1 cellular context compared by ENCODE assay signal in the genomic region with DNA sequence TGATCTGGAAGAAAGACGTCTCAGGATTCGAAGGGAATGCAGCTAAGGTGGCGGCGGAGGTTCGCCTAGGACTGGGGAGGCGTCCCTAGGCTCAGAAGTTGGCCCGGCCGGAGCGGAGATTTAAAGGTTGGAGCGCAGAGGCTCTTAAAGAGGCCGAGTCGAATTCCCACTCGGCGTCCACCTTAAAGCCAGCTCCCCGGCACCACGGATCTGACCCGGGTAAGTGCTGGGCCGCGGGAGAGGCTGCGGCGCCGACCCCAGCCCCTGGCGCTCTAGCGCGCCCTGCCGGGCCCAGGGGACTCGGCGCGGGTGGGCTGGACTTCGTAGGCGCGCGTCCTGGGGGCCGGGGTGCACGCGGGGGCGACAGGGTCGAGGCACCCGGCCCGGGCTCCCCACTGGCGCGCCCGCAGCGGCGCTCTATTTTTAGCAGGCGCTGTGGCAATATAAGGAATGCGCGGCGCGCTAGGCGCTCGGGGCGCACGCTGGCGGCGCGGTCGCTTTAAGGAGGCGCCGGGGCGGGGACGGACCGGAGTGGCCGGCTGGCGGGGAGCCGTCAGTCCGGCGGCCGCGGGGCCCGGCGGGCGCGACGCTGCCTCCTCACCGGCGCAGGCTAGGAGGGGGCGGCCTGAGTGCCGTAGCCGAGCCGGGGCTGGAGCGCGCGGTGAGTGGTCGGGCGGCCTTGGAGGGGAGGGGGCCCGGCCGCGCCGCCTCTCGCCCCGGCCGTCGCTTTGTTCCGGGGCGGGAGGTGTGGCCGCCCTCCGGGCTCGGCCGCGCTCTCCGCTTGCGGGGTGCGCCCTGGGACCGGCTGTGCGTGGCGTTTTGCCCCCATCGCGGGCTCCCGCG.
TF ChIP-seq lines count a peak whose summit lies in the region.

A gene (plus strand): TSS at position 473 of the 843 bp plus-strand sequence. CDS start 24,305 bp downstream, outside the sequence.

TF ChIP-seq in HepG2, 621 proteins besides CTCF, POLR2A, EP300 and RAD21 (continued from another document):
- TF ChIP-seq, protein P1, sequence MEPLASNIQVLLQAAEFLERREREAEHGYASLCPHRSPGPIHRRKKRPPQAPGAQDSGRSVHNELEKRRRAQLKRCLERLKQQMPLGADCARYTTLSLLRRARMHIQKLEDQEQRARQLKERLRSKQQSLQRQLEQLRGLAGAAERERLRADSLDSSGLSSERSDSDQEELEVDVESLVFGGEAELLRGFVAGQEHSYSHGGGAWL (CRISPR knock-in tag; IDR thresholded peaks at IDR 0.05), result 0 out of 2 replicates have a peak, but pooled peaks have one; percentile 8
- TF ChIP-seq SPEN (CRISPR knock-in tag; IDR thresholded peaks at IDR 0.05; ENCODE audit: low read depth) (0 out of 2 replicates have a peak, but pooled peaks have one; percentile 47), TAF15 (IDR thresholded peaks at IDR 0.05; ENCODE audit: low read depth, low read length, poor library complexity, severe bottlenecking) (no peak), ZSCAN9 (CRISPR knock-in tag; IDR thresholded peaks at IDR 0.05; ENCODE audit: borderline replicate concordance) (0 out of 2 replicates have a peak, but pooled peaks have one; percentile 34), PRPF4 (IDR thresholded peaks at IDR 0.05; ENCODE audit: low read depth, low read length, poor library complexity, severe bottlenecking) (no peak), ZNF484 (CRISPR knock-in tag; IDR thresholded peaks at IDR 0.05; ENCODE audit: borderline replicate concordance, low read depth) (no peak), MED1 (CRISPR knock-in tag; IDR thresholded peaks at IDR 0.05) (0 out of 2 replicates have a peak, but pooled peaks have one; percentile 25), ZNF790 (CRISPR knock-in tag; IDR thresholded peaks at IDR 0.05; ENCODE audit: borderline replicate concordance) (peak; percentile 50; the same call in 1 of the 2 replicates), ZMAT3 (CRISPR knock-in tag; conservative IDR thresholded peaks at IDR 0.05) (0 out of 2 replicates have a peak, but pooled peaks have one; percentile 6), PHF21A (CRISPR knock-in tag; IDR thresholded peaks at IDR 0.05) (peak; percentile 59), TAF1 (CRISPR knock-in tag; IDR thresholded peaks at IDR 0.05) (no peak), TARDBP (CRISPR knock-in tag; IDR thresholded peaks at IDR 0.05) (peak; percentile 43; the same call in 1 of the 2 replicates), SAP130 (CRISPR knock-in tag; IDR thresholded peaks at IDR 0.05; ENCODE audit: low read depth) (peak; percentile 48; the same call in 1 of the 2 replicates), CHD4 (IDR thresholded peaks at IDR 0.05; ENCODE audit: borderline replicate concordance, low read length) (no peak), ZNF20 (CRISPR knock-in tag; IDR thresholded peaks at IDR 0.05) (0 out of 2 replicates have a peak, but pooled peaks have one; percentile 53), TRIM24 (CRISPR knock-in tag; IDR thresholded peaks at IDR 0.05) (no peak), PCBP1 (IDR thresholded peaks at IDR 0.05; ENCODE audit: borderline replicate concordance, low read depth, low read length) (no peak), HOXA7 (CRISPR knock-in tag; IDR thresholded peaks at IDR 0.05) (no peak), ZNF331 (CRISPR knock-in tag; IDR thresholded peaks at IDR 0.05) (peak; percentile 56), ZFY (CRISPR knock-in tag; IDR thresholded peaks at IDR 0.05) (peak; percentile 74), ZBTB7A (CRISPR knock-in tag; IDR thresholded peaks at IDR 0.05) (peak; percentile 59), ZFX (CRISPR knock-in tag; IDR thresholded peaks at IDR 0.05; ENCODE audit: low read depth) (peak; percentile 75), ZMYM4 (CRISPR knock-in tag; IDR thresholded peaks at IDR 0.05) (peak; percentile 54), NPAS2 (CRISPR knock-in tag; IDR thresholded peaks at IDR 0.05; ENCODE audit: borderline replicate concordance) (no peak), SOX13 (IDR thresholded peaks at IDR 0.05) (no peak), SOX13 (CRISPR knock-in tag; conservative IDR thresholded peaks at IDR 0.05 in 1 of 2, IDR thresholded peaks at IDR 0.05 in 1 of 2) (0 out of 4 replicates have a peak, but pooled peaks of 1 of the 2 experiments have one; percentile 4), ZSCAN21 (CRISPR knock-in tag; IDR thresholded peaks at IDR 0.05; ENCODE audit: borderline replicate concordance) (peak; percentile 30; the same call in 1 of the 2 replicates), CEBPG (CRISPR knock-in tag; IDR thresholded peaks at IDR 0.05) (no peak), ZSCAN20 (CRISPR knock-in tag; IDR thresholded peaks at IDR 0.05; ENCODE audit: borderline replicate concordance) (peak; percentile 68; the same call in 1 of the 2 replicates), ETV6 (CRISPR knock-in tag; conservative IDR thresholded peaks at IDR 0.05) (no peak), ZNF207 (IDR thresholded peaks at IDR 0.05; ENCODE audit: borderline replicate concordance) (no peak), ARNT (IDR thresholded peaks at IDR 0.05) (no peak), ZBTB8A (CRISPR knock-in tag; IDR thresholded peaks at IDR 0.05; ENCODE audit: borderline replicate concordance, low read depth) (no peak), ZNF335 (CRISPR knock-in tag; IDR thresholded peaks at IDR 0.05) (no peak), MED13 (CRISPR knock-in tag; IDR thresholded peaks at IDR 0.05) (no peak), STAG1 (CRISPR knock-in tag; IDR thresholded peaks at IDR 0.05) (peak; percentile 48)
- TF ChIP-seq, protein P2, sequence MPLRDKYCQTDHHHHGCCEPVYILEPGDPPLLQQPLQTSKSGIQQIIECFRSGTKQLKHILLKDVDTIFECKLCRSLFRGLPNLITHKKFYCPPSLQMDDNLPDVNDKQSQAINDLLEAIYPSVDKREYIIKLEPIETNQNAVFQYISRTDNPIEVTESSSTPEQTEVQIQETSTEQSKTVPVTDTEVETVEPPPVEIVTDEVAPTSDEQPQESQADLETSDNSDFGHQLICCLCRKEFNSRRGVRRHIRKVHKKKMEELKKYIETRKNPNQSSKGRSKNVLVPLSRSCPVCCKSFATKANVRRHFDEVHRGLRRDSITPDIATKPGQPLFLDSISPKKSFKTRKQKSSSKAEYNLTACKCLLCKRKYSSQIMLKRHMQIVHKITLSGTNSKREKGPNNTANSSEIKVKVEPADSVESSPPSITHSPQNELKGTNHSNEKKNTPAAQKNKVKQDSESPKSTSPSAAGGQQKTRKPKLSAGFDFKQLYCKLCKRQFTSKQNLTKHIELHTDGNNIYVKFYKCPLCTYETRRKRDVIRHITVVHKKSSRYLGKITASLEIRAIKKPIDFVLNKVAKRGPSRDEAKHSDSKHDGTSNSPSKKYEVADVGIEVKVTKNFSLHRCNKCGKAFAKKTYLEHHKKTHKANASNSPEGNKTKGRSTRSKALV (CRISPR knock-in tag; IDR thresholded peaks at IDR 0.05), result peak; percentile 80
- TF ChIP-seq, protein P3, sequence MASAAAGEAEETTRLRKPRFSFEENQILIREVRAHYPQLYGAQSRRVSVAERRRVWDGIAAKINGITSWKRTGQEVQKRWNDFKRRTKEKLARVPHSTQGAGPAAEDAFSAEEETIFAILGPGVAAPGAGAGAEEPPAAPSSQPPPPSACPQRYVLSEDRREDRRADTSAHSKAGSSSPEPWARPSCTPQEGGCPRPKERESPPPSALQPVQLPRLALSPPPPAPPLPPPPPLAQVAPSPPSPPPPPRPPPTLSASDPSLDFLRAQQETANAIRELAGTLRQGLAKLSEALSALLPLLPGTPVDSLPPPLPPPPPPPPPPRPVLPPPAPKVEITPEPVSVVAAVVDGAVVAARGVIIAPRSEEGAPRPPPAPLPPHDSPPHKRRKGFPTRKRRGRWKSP (CRISPR knock-in tag; IDR thresholded peaks at IDR 0.05), result peak; percentile 88; the same call in 1 of the 2 replicates
- TF ChIP-seq, protein P4, sequence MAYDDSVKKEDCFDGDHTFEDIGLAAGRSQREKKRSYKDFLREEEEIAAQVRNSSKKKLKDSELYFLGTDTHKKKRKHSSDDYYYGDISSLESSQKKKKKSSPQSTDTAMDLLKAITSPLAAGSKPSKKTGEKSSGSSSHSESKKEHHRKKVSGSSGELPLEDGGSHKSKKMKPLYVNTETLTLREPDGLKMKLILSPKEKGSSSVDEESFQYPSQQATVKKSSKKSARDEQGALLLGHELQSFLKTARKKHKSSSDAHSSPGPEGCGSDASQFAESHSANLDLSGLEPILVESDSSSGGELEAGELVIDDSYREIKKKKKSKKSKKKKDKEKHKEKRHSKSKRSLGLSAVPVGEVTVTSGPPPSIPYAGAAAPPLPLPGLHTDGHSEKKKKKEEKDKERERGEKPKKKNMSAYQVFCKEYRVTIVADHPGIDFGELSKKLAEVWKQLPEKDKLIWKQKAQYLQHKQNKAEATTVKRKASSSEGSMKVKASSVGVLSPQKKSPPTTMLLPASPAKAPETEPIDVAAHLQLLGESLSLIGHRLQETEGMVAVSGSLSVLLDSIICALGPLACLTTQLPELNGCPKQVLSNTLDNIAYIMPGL (CRISPR knock-in tag; IDR thresholded peaks at IDR 0.05; ENCODE audit: borderline replicate concordance in 1 of 2, low read depth in 1 of 2), result peak; percentile 73 to 76
- TF ChIP-seq, protein P5, sequence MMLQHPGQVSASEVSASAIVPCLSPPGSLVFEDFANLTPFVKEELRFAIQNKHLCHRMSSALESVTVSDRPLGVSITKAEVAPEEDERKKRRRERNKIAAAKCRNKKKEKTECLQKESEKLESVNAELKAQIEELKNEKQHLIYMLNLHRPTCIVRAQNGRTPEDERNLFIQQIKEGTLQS (CRISPR knock-in tag; IDR thresholded peaks at IDR 0.05), result no peak
- TF ChIP-seq, protein P6, sequence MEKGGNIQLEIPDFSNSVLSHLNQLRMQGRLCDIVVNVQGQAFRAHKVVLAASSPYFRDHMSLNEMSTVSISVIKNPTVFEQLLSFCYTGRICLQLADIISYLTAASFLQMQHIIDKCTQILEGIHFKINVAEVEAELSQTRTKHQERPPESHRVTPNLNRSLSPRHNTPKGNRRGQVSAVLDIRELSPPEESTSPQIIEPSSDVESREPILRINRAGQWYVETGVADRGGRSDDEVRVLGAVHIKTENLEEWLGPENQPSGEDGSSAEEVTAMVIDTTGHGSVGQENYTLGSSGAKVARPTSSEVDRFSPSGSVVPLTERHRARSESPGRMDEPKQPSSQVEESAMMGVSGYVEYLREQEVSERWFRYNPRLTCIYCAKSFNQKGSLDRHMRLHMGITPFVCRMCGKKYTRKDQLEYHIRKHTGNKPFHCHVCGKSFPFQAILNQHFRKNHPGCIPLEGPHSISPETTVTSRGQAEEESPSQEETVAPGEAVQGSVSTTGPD (CRISPR knock-in tag; IDR thresholded peaks at IDR 0.05), result no peak
